18 cellular contexts compared by ENCODE assay signal in genomic region chr15:22880981-22881738, GRCh38. TPM values are rescaled to one million over a fixed set of nuclear protein-coding genes. Genes with fewer than 3 reads are reported as not detected.
DNase-seq lines count a peak whose midpoint lies in the region; ATAC-seq and TF ChIP-seq lines count a peak whose summit lies in the region.
"Had no signal": no experiment of that assay in that cellular context is flagged by ENCODE, and none has a peak within 500 bp of the region (broad histone marks: within the 10 kb centered on the region; RNA-seq: fewer than 3 reads in every experiment).

No MANE protein-coding gene starts in this region.

- H3K4me2 ChIP-seq in neuronal stem cell (ENCODE audit: insufficient read depth, low read length, poor library complexity, severe bottlenecking) = no peak overlapping the region
- H3K4me2 ChIP-seq: BLaER1 had no signal

- peaks cover 11% of the 10 kb centered on the region for H3K9me3 Mint-ChIP-seq in glutamatergic neuron (ENCODE audit: unreplicated experiment)
- no peaks in the 10 kb centered on the region for H3K9me3 Mint-ChIP-seq in activated T-cell treated with anti-CD3 and anti-CD28 coated beads, Interleukin-2, amount 50 U/mL, for 72 hours
- H3K9me3 Mint-ChIP-seq: CD8-positive, alpha-beta memory T cell; IgD-negative memory B cell had no signal

- peak; percentile 25 for DNase-seq in COLO668 (lab: John Stamatoyannopoulos, UW; ENCODE audit: unreplicated experiment)
- peak; percentile 22 to 45 (median 40) for DNase-seq in body of pancreas
- DNase-seq in glutamatergic neuron = no peak
- DNase-seq in neuronal stem cell (ENCODE audit: low spot score) = no peak
- no peak for DNase-seq in activated T-cell treated with anti-CD3 and anti-CD28 coated beads, Interleukin-2, amount 50 U/mL, for 48 hours
- DNase-seq in GDM1 (lab: John Stamatoyannopoulos, UW) = no peak
- DNase-seq in activated T-cell treated with anti-CD3 and anti-CD28 coated beads, Interleukin-2, amount 50 U/mL, for 72 hours = no peak
- DNase-seq: 8988T; AML-193; Calu3; CD8-positive, alpha-beta memory T cell; DMS 273 treated with DMSO at 0.1 percent for 48 hours; GOT3 had no signal

- peaks cover 9% of the 10 kb centered on the region for H3K36me3 Mint-ChIP-seq in glutamatergic neuron (ENCODE audit: unreplicated experiment)
- H3K36me3 Mint-ChIP-seq in activated T-cell treated with anti-CD3 and anti-CD28 coated beads, Interleukin-2, amount 50 U/mL, for 72 hours (ENCODE audit: insufficient read depth in 2 of 2) = peaks cover 0 to 1% of the 10 kb centered on the region in 2 donors

- no peak for TF ChIP-seq CTCF in body of pancreas (IDR thresholded peaks at IDR 0.05)
- TF ChIP-seq CTCF in glutamatergic neuron (IDR thresholded peaks at IDR 0.05; ENCODE audit: partially characterized antibody, unreplicated experiment) = no peak

- H3K4me1 ChIP-seq in body of pancreas (peaks cover 10% of the 10 kb centered on the region), neuronal stem cell (ENCODE audit: control insufficient read depth in 2 of 2, insufficient read depth in 1 of 2, low read depth in 1 of 2, low read length in 2 of 2) (no peaks in the 10 kb centered on the region)
- H3K4me1 ChIP-seq: BLaER1, HAP-1 had no signal

- intact Hi-C loops in body of pancreas (cut with DNase I) = no loop called here

- H3K18ac ChIP-seq in neuronal stem cell (ENCODE audit: low read length) = no peak overlapping the region

- ATAC-seq in body of pancreas = peak; percentile 33
- no peak for ATAC-seq in activated T-cell treated with anti-CD3 and anti-CD28 coated beads, Interleukin-2, amount 50 U/mL, for 72 hours (replicated peaks in 1 of 2)
- no peak for ATAC-seq in HG03442 (IDR thresholded peaks at IDR 0.05; ENCODE audit: unreplicated experiment)
- ATAC-seq: GM12878 had no signal

- no peaks in the 10 kb centered on the region for H3K27me3 ChIP-seq in body of pancreas
- no peaks in the 10 kb centered on the region for H3K27me3 ChIP-seq in neuronal stem cell (ENCODE audit: control insufficient read depth in 3 of 3, insufficient read depth in 3 of 3, low read depth in 1 of 3, low read length in 3 of 3)
- H3K27me3 ChIP-seq: BLaER1 had no signal

- no peak overlapping the region for H2AK5ac ChIP-seq in neuronal stem cell (ENCODE audit: low read depth, low read length)

- H4K91ac ChIP-seq in neuronal stem cell (ENCODE audit: low read depth, low read length, poor library complexity) = no peak overlapping the region

- TF ChIP-seq POLR2A in body of pancreas (IDR thresholded peaks at IDR 0.05) = no peak

- no peak overlapping the region for H4K8ac ChIP-seq in neuronal stem cell (ENCODE audit: low read depth, low read length)

- H2BK5ac ChIP-seq in neuronal stem cell (ENCODE audit: low read length) = peak overlapping the region; percentile 75

- H3K27ac ChIP-seq in body of pancreas (peak overlapping the region in 1 of 4 donors; percentile 2), neuronal stem cell (replicated peaks; ENCODE audit: low read length) (no peak overlapping the region)
- H3K27ac ChIP-seq: BLaER1 had no signal

- H3K9me3 ChIP-seq in body of pancreas (no peaks in the 10 kb centered on the region), neuronal stem cell (replicated peaks in 1 of 2; ENCODE audit: control insufficient read depth in 2 of 2, insufficient read depth in 1 of 2, low read depth in 1 of 2, low read length in 2 of 2) (peaks cover 0 to 7% of the 10 kb centered on the region in 2 donors)
- H3K9me3 ChIP-seq: HAP-1 had no signal

- H3K4me3 Mint-ChIP-seq in glutamatergic neuron (ENCODE audit: unreplicated experiment) = no peak overlapping the region
- H3K4me3 Mint-ChIP-seq in activated T-cell treated with anti-CD3 and anti-CD28 coated beads, Interleukin-2, amount 50 U/mL, for 72 hours = no peak overlapping the region
- H3K4me3 Mint-ChIP-seq: CD8-positive, alpha-beta memory T cell; IgD-negative memory B cell had no signal

- H3K79me1 ChIP-seq in neuronal stem cell (ENCODE audit: low read depth, low read length) = peaks cover 9% of the 10 kb centered on the region

- no peak overlapping the region for H2AFZ ChIP-seq in neuronal stem cell (ENCODE audit: low read length)

- WGBS in body of pancreas, 2 donors = 71% methylated on average over 15 to 19 of the region's 19 CpGs
- no CpG with 5 or more reads among the region's 19 CpGs for whole genome bisulfite sequencing in neuronal stem cell (ENCODE audit: extremely low coverage in 2 of 2, insufficient read length in 2 of 2, insufficient replicate concordance in 1 of 2), 2 donors

- no peak overlapping the region for H2BK15ac ChIP-seq in neuronal stem cell (ENCODE audit: low read length)

- no peak overlapping the region for H3K9ac ChIP-seq in neuronal stem cell (ENCODE audit: low read depth, low read length, poor library complexity)
- H3K9ac ChIP-seq: BLaER1 had no signal

- no peak overlapping the region for H3K4ac ChIP-seq in neuronal stem cell (ENCODE audit: low read length)

- H3K23ac ChIP-seq in neuronal stem cell (ENCODE audit: low read depth, low read length, poor library complexity) = no peak overlapping the region

- peak overlapping the region; percentile 2 for H3K27ac Mint-ChIP-seq in glutamatergic neuron (ENCODE audit: unreplicated experiment)
- no peak overlapping the region for H3K27ac Mint-ChIP-seq in activated T-cell treated with anti-CD3 and anti-CD28 coated beads, Interleukin-2, amount 50 U/mL, for 72 hours
- H3K27ac Mint-ChIP-seq: IgD-negative memory B cell had no signal

- peak overlapping the region; percentile 41 for H2BK12ac ChIP-seq in neuronal stem cell (ENCODE audit: low read length)

- H3K4me3 ChIP-seq in body of pancreas = no peak overlapping the region
- H3K4me3 ChIP-seq in neuronal stem cell (ENCODE audit: low read length in 2 of 2) = no peak overlapping the region
- H3K4me3 ChIP-seq: BLaER1, GM12878, HAP-1 had no signal

- H3K27me3 Mint-ChIP-seq in glutamatergic neuron (ENCODE audit: unreplicated experiment) = peaks cover 7% of the 10 kb centered on the region
- H3K27me3 Mint-ChIP-seq in activated T-cell treated with anti-CD3 and anti-CD28 coated beads, Interleukin-2, amount 50 U/mL, for 72 hours (ENCODE audit: low read depth) = no peaks in the 10 kb centered on the region
- H3K27me3 Mint-ChIP-seq: IgD-negative memory B cell had no signal

- peaks cover 16% of the 10 kb centered on the region for H3K4me1 Mint-ChIP-seq in glutamatergic neuron (ENCODE audit: low read depth, unreplicated experiment)
- H3K4me1 Mint-ChIP-seq in activated T-cell treated with anti-CD3 and anti-CD28 coated beads, Interleukin-2, amount 50 U/mL, for 72 hours (ENCODE audit: low read depth) = no peaks in the 10 kb centered on the region
- H3K4me1 Mint-ChIP-seq: IgD-negative memory B cell had no signal

- H3K36me3 ChIP-seq in body of pancreas (replicated peaks in 1 of 2; ENCODE audit: insufficient read depth in 1 of 2, low read depth in 2 of 2) (peaks cover 4 to 23% of the 10 kb centered on the region in 2 donors), neuronal stem cell (replicated peaks in 1 of 2; ENCODE audit: control insufficient read depth in 2 of 2, insufficient read depth in 2 of 2, low read length in 2 of 2) (peaks cover 38 to 75% of the 10 kb centered on the region in 2 donors)

- H2BK120ac ChIP-seq in neuronal stem cell (ENCODE audit: low read depth, low read length) = no peak overlapping the region

- peak overlapping the region; percentile 38 for H3K14ac ChIP-seq in neuronal stem cell (ENCODE audit: low read length)

RNA-seq across cellular contexts. Expression of gene NIPA2, which starts 42.7 kb away (rescaled TPM):
- total RNA-seq in body of pancreas = 10 to 100 TPM; 21.8 to 37.2 TPM
- total RNA-seq in glutamatergic neuron (ENCODE audit: unreplicated experiment) = 121 TPM
- 33.3 TPM for polyA plus RNA-seq in neuronal stem cell (2013, experiment 1 of 2)
- polyA plus RNA-seq in neuronal stem cell (2013, experiment 2 of 2) = 33.3 TPM
- total RNA-seq in activated T-cell treated with anti-CD3 and anti-CD28 coated beads, Interleukin-2, amount 50 U/mL, for 72 hours = 10 to 100 TPM; 59.1 to 65.9 TPM

Comparison
In these comparisons a context has a peak if more than half of its experiments do, and no peak if none do; other contexts are left out.
1. DNase-seq: peak in COLO668 (single experiment) and body of pancreas (4 of 4); none in glutamatergic neuron (single experiment), neuronal stem cell (single experiment), activated T-cell treated with anti-CD3 and anti-CD28 coated beads, Interleukin-2, amount 50 U/mL, for 48 hours (0 of 2), GDM1 (single experiment) and activated T-cell treated with anti-CD3 and anti-CD28 coated beads, Interleukin-2, amount 50 U/mL, for 72 hours (0 of 2).